In genomic region chr3:112416391-112417212, GRCh38 we compare ENCODE assay signal across 18 cellular contexts.
A peak's percentile ranks its signal among the peaks of the same experiment; 100 is the strongest.
DNase-seq lines count a peak whose midpoint lies in the region; ATAC-seq, FAIRE-seq and TF ChIP-seq lines count a peak whose summit lies in the region.
"Had no signal": no experiment of that assay in that cellular context is flagged by ENCODE, and none has a peak within 500 bp of the region (broad histone marks: within the 10 kb centered on the region; RNA-seq: fewer than 3 reads in every experiment).

No MANE protein-coding gene starts in this region.

- POLR2A ChIA-PET in HepG2 (lab: Yijun Ruan, JAX) (no interaction called here), IMR-90 (lab: Charles Lee; ENCODE audit: unreplicated experiment) (no interaction called here)

- H3K27me3 ChIP-seq in HepG2 (ENCODE audit: control insufficient read depth in 1 of 2, insufficient read depth in 2 of 2, low read length in 2 of 2) (0 out of 5 replicates have a peak, but pooled peaks cover 0 to 3% of the 10 kb centered on the region in 2 experiments), right lobe of liver (no peaks in the 10 kb centered on the region), IMR-90 (ENCODE audit: control insufficient read depth, insufficient read depth, low read length) (no peaks in the 10 kb centered on the region; the same call in 1 of the 2 replicates), iPS-15b (ENCODE audit: control insufficient read depth, insufficient read depth, low read length) (no peaks in the 10 kb centered on the region), trophoblast cell (ENCODE audit: insufficient read depth, low read length) (no peaks in the 10 kb centered on the region)

- no peak for FAIRE-seq in HepG2 (lab: Jason Lieb, UNC)

- WGBS in HepG2 (ENCODE audit: low lambda C conversion rate): 11% methylated on average over 8 of the region's 8 CpGs
- WGBS in right lobe of liver (ENCODE audit: insufficient coverage, low coverage, low lambda C conversion rate, missing lambda C conversion rate): 66% methylated on average over 8 of the region's 8 CpGs
- WGBS in IMR-90 (ENCODE audit: extremely low coverage in 2 of 2, insufficient read length in 1 of 2), 2 experiments: 50% methylated on average over 1 of the region's 8 CpGs; no CpG with 5 or more reads in 1 of the 2 experiments
- WGBS in trophoblast cell (ENCODE audit: extremely low coverage, insufficient coverage, insufficient read length): no CpG with 5 or more reads among the region's 8 CpGs

- no peaks in the 10 kb centered on the region for H3K79me2 ChIP-seq in HepG2 (ENCODE audit: insufficient read depth, low read length)
- no peaks in the 10 kb centered on the region for H3K79me2 ChIP-seq in trophoblast cell (ENCODE audit: control insufficient read depth, insufficient read depth, low read length, poor library complexity)

- H4K8ac ChIP-seq in IMR-90 (ENCODE audit: low read depth in 2 of 2, low read length in 2 of 2) (no peak overlapping the region), trophoblast cell (ENCODE audit: low read depth, low read length) (peak overlapping the region; percentile 77)

- no peak for TF ChIP-seq POLR2A in HepG2 (IDR thresholded peaks at IDR 0.05; ENCODE audit: insufficient read depth in 1 of 2, low read depth in 2 of 2, low read length in 2 of 2)
- TF ChIP-seq POLR2A in right lobe of liver (IDR thresholded peaks at IDR 0.05): no peak
- no peak for TF ChIP-seq POLR2A in IMR-90 (IDR thresholded peaks at IDR 0.05; ENCODE audit: low read depth, low read length)

- H3K36me3 ChIP-seq in HepG2 (replicated peaks in 1 of 2; ENCODE audit: control insufficient read depth in 1 of 2, insufficient read depth in 2 of 2, low read length in 2 of 2): no peaks in the 10 kb centered on the region
- no peaks in the 10 kb centered on the region for H3K36me3 ChIP-seq in right lobe of liver
- H3K36me3 ChIP-seq in IMR-90 (ENCODE audit: control insufficient read depth, insufficient read depth, low read length): no peaks in the 10 kb centered on the region
- peaks cover 10% of the 10 kb centered on the region for H3K36me3 ChIP-seq in iPS-15b (ENCODE audit: control insufficient read depth, insufficient read depth, low read length)
- no peaks in the 10 kb centered on the region for H3K36me3 ChIP-seq in trophoblast cell (ENCODE audit: control insufficient read depth in 1 of 2, insufficient read depth in 2 of 2, low read length in 2 of 2)

- no peak for ATAC-seq in HepG2
- no peak for ATAC-seq in right lobe of liver
- ATAC-seq in IMR-90 (ENCODE audit: low read depth): no peak

- dilution Hi-C loops in IMR-90 (cut with HindIII; ENCODE audit: low sequenced_read_pairs, unreplicated experiment): no loop called here

- H3K4me1 ChIP-seq in HepG2 (ENCODE audit: insufficient read depth, low read length) (no peaks in the 10 kb centered on the region), right lobe of liver (no peaks in the 10 kb centered on the region), IMR-90 (ENCODE audit: control insufficient read depth, insufficient read depth, low read length) (peaks cover under 1% of the 10 kb centered on the region; the same call in 1 of the 2 replicates), iPS-15b (ENCODE audit: control insufficient read depth, insufficient read depth, low read length) (peaks cover 10% of the 10 kb centered on the region), trophoblast cell (ENCODE audit: control insufficient read depth in 1 of 2, insufficient read depth in 2 of 2, low read length in 2 of 2) (no peaks in the 10 kb centered on the region)

- H3K79me1 ChIP-seq in IMR-90 (ENCODE audit: low read depth in 1 of 2, low read length in 2 of 2): no peaks in the 10 kb centered on the region
- peaks cover 2% of the 10 kb centered on the region for H3K79me1 ChIP-seq in trophoblast cell (ENCODE audit: low read length)

- no peak overlapping the region for H3K4ac ChIP-seq in IMR-90 (ENCODE audit: low read depth, low read length)
- peak overlapping the region; percentile 25 for H3K4ac ChIP-seq in trophoblast cell (ENCODE audit: low read depth, low read length)

- H2BK5ac ChIP-seq in IMR-90 (ENCODE audit: low read depth, low read length, poor library complexity, severe bottlenecking) (no peak overlapping the region), trophoblast cell (ENCODE audit: low read depth, low read length, poor library complexity) (peak overlapping the region; percentile 86)

- no peak overlapping the region for H3K4me2 ChIP-seq in HepG2 (ENCODE audit: low read depth, low read length)
- no peak overlapping the region for H3K4me2 ChIP-seq in IMR-90 (ENCODE audit: low read depth, low read length)
- no peak overlapping the region for H3K4me2 ChIP-seq in trophoblast cell (ENCODE audit: low read length)
- H3K4me2 ChIP-seq: KMS-11 had no signal

- H3K56ac ChIP-seq in IMR-90 (ENCODE audit: extremely low read depth, insufficient read depth, low read length): no peak overlapping the region

- H2AK5ac ChIP-seq in IMR-90 (ENCODE audit: low read depth, low read length) (no peak overlapping the region), trophoblast cell (ENCODE audit: low read length) (no peak overlapping the region)

- H3K18ac ChIP-seq in IMR-90 (ENCODE audit: low read depth, low read length): no peak overlapping the region
- no peak overlapping the region for H3K18ac ChIP-seq in trophoblast cell (ENCODE audit: low read length)

- H3K14ac ChIP-seq in IMR-90 (replicated peaks; ENCODE audit: low read depth, low read length) (no peak overlapping the region), trophoblast cell (ENCODE audit: low read length) (peak overlapping the region; percentile 91)

- BruUV-seq in HepG2 (replicated peaks; lab: Mats Ljungman, UMichigan) (no TSS peak), IMR-90 (replicated peaks; lab: Mats Ljungman, UMichigan) (no TSS peak)

- no peak overlapping the region for H4K12ac ChIP-seq in trophoblast cell (ENCODE audit: low read depth, low read length)

- H3K23ac ChIP-seq in IMR-90 (ENCODE audit: low read depth, low read length): no peak overlapping the region
- no peak overlapping the region for H3K23ac ChIP-seq in trophoblast cell (ENCODE audit: low read length)

- H4K20me1 ChIP-seq in HepG2 (ENCODE audit: insufficient read depth, low read length) (no peaks in the 10 kb centered on the region), IMR-90 (ENCODE audit: insufficient read depth, low read length) (no peaks in the 10 kb centered on the region)

- H3K27ac ChIP-seq in HepG2 (ENCODE audit: extremely low read length, insufficient read depth, low read length) (no peak overlapping the region), right lobe of liver (no peak overlapping the region), IMR-90 (ENCODE audit: insufficient read depth, low read length) (no peak overlapping the region), trophoblast cell (ENCODE audit: low read depth, low read length) (no peak overlapping the region)
- H3K27ac ChIP-seq: C4-2B, GM23248, KMS-11 had no signal

- H2BK15ac ChIP-seq in IMR-90 (ENCODE audit: low read depth, low read length): no peak overlapping the region

- H3K4me3 ChIP-seq in HepG2 (replicated peaks in 1 of 3; ENCODE audit: insufficient read depth in 1 of 3, low read depth in 2 of 3, low read length in 3 of 3) (no peak overlapping the region), right lobe of liver (no peak overlapping the region), IMR-90 (ENCODE audit: insufficient read depth, low read depth, low read length) (no peak overlapping the region), iPS-15b (ENCODE audit: low read depth, low read length) (peak overlapping the region; percentile 51), trophoblast cell (ENCODE audit: low read depth, low read length) (no peak overlapping the region)
- H3K4me3 ChIP-seq: GM23248 had no signal

- no peak for TF ChIP-seq EP300 in HepG2 (IDR thresholded peaks at IDR 0.05; ENCODE audit: low read depth in 2 of 2, low read length in 2 of 2)
- TF ChIP-seq EP300 in HepG2 (CRISPR knock-in tag; IDR thresholded peaks at IDR 0.05; ENCODE audit: borderline replicate concordance): no peak

- TF ChIP-seq CTCF in HepG2 (CRISPR knock-in tag; IDR thresholded peaks at IDR 0.05) (no peak), right lobe of liver (IDR thresholded peaks at IDR 0.05) (no peak), IMR-90 (conservative IDR thresholded peaks at IDR 0.05; ENCODE audit: low read depth, low read length) (no peak)

- H4K91ac ChIP-seq in IMR-90 (ENCODE audit: insufficient read depth, low read depth, low read length) (no peak overlapping the region), trophoblast cell (ENCODE audit: low read depth, low read length) (peak overlapping the region; percentile 79)

- H3K9me3 ChIP-seq in HepG2 (ENCODE audit: low read length): no peaks in the 10 kb centered on the region
- no peaks in the 10 kb centered on the region for H3K9me3 ChIP-seq in right lobe of liver
- H3K9me3 ChIP-seq in IMR-90 (ENCODE audit: control insufficient read depth, insufficient read depth, low read length): no peaks in the 10 kb centered on the region
- no peaks in the 10 kb centered on the region for H3K9me3 ChIP-seq in iPS-15b (ENCODE audit: control insufficient read depth, insufficient read depth, low read length)
- no peaks in the 10 kb centered on the region for H3K9me3 ChIP-seq in trophoblast cell (ENCODE audit: insufficient read depth, low read depth, low read length)

- no peak overlapping the region for H2AK9ac ChIP-seq in IMR-90 (replicated peaks; ENCODE audit: low read depth, low read length, poor library complexity)

- H3K9me1 ChIP-seq in IMR-90 (ENCODE audit: insufficient read depth, low read length): 0 out of 2 replicates have a peak, but pooled peaks cover 3% of the 10 kb centered on the region

- no peak overlapping the region for H2BK20ac ChIP-seq in IMR-90 (ENCODE audit: low read depth, low read length)

- no peak overlapping the region for H2BK120ac ChIP-seq in IMR-90 (ENCODE audit: low read depth, low read length)
- H2BK120ac ChIP-seq in trophoblast cell (ENCODE audit: insufficient read depth, low read length, poor library complexity): peak overlapping the region; percentile 96

- in situ Hi-C loops in HepG2 (cut with HindIII; ENCODE audit: extremely low pct_ligation_motif_present, low pct_unique_long_range_greater_than_20kb) (no loop called here), IMR-90 (cut with MboI; ENCODE audit: low sequenced_read_pairs) (no loop called here)

- H2BK12ac ChIP-seq in trophoblast cell (ENCODE audit: low read length): peak overlapping the region; percentile 71

- no peak overlapping the region for H4K5ac ChIP-seq in IMR-90 (ENCODE audit: low read depth, low read length)

- H3K9ac ChIP-seq in HepG2 (ENCODE audit: insufficient read depth, low read depth, low read length) (no peak overlapping the region), IMR-90 (ENCODE audit: low read depth, low read length) (no peak overlapping the region), iPS-15b (ENCODE audit: low read depth, low read length) (no peak overlapping the region), trophoblast cell (ENCODE audit: low read length) (peak overlapping the region; percentile 40)
- H3K9ac ChIP-seq: GM23248, KMS-11 had no signal

- no peak overlapping the region for H2AFZ ChIP-seq in HepG2 (ENCODE audit: low read length)
- peak overlapping the region; percentile 21 for H2AFZ ChIP-seq in IMR-90 (replicated peaks; ENCODE audit: low read length, poor library complexity)
- H2AFZ ChIP-seq in trophoblast cell (ENCODE audit: insufficient read depth, low read length, poor library complexity): no peak overlapping the region
- H2AFZ ChIP-seq: GM23248 had no signal

- CTCF ChIA-PET in HepG2 (lab: Yijun Ruan, JAX; ENCODE audit: low intra/inter-chr PET ratio, low total read pairs): no interaction called here
- CTCF ChIA-PET in IMR-90 (lab: Yijun Ruan, JAX): no interaction called here

- TF ChIP-seq RAD21 in HepG2 (CRISPR knock-in tag; IDR thresholded peaks at IDR 0.05) (no peak), IMR-90 (IDR thresholded peaks at IDR 0.05; ENCODE audit: low read length) (no peak)

- DNase-seq in HepG2 (ENCODE audit: low spot score): no peak
- no peak for DNase-seq in right lobe of liver
- no peak for DNase-seq in IMR-90
- DNase-seq in trophoblast cell: peak; percentile 94 to 99
- no peak for DNase-seq in RKO (ENCODE audit: low spot score)
- no peak for DNase-seq in NCI-H526 treated with DMSO at 0.1 percent for 48 hours (lab: John Stamatoyannopoulos, UW)
- no peak for DNase-seq in RPMI8226
- DNase-seq: 8988T; AML-193; CD4-positive, alpha-beta T cell; DMS153; DMS79; GF-D8; GM23248; H7 had no signal

- intact Hi-C loops in HepG2 (cut with micrococcal nuclease; ENCODE audit: unreplicated experiment) (no loop called here), right lobe of liver (cut with DNase I) (no loop called here), IMR-90 (cut with micrococcal nuclease) (no loop called here)

Comparison
In these comparisons a context has a peak if more than half of its experiments do, and no peak if none do; other contexts are left out.
1. DNase-seq: peak in trophoblast cell (2 of 2); none in HepG2 (single experiment), right lobe of liver (0 of 3), IMR-90 (single experiment), RKO (single experiment), NCI-H526 treated with DMSO at 0.1 percent for 48 hours (single experiment) and RPMI8226 (single experiment).